Comparison of ENCODE assay signal across 1 cellular context in the genomic region with DNA sequence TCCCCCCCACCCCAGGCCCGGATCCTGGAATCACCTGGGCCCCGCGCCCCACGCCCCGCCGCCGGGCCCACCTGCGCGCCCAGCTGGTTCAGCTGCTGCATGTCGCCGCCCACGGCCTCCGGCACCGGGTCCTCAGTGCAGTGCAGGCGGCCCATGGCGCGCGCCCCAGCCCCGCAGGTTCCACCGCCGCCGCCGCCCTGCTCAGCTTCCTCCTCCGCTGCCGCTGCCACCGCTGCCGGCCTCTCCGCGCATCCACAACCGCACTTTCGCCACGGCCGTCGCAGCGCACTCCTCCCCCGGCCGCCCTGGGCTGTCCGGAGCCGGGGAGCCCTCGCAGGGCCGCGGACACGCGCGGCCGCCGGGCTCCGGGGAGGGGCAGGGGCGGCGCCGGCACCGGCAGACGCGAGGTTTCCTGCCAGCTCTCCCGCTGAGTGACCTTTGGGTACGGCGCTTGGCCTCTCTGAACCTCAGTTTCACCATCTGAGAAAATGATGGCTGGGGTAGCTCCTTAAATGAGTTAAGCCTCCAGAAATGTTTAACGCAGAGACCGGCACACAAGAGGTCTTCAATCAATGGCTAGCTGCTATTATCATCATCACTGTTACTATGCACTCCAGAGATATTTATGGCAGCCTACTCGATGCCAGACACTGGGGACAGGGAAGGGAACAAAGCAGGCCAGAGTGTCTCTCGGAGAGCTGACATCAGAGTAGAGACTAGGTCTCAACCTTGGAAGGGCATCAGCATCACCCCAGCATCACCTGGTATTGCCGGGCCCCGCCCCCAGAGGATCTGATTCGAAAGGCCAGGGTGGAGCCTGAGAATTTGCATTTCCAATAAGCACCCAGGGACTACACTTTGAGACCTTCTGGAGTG.
TF ChIP-seq lines count a peak whose summit lies in the region.

A gene (minus strand): TSS at position 231 of the 876 bp plus-strand sequence. CDS start 76 bp downstream, at position 155.

TF ChIP-seq in K562, 482 proteins besides CTCF, POLR2A, EP300 and RAD21 (continued from another document and continues in another):
- TF ChIP-seq KLF16 (IDR thresholded peaks at IDR 0.05): no peak
- TF ChIP-seq CHCHD3 (CRISPR knock-in tag; IDR thresholded peaks at IDR 0.05): no peak
- no peak for TF ChIP-seq NCOR1 (IDR thresholded peaks at IDR 0.05)
- no peak; the same call in 1 of the 2 replicates for TF ChIP-seq EGR1 (conservative IDR thresholded peaks at IDR 0.05)
- TF ChIP-seq ZNF785 (CRISPR knock-in tag; IDR thresholded peaks at IDR 0.05): no peak
- no peak for TF ChIP-seq ZNF764 (CRISPR knock-in tag; IDR thresholded peaks at IDR 0.05; ENCODE audit: low read depth)
- TF ChIP-seq ELF1 (tag; IDR thresholded peaks at IDR 0.05): no peak
- TF ChIP-seq MBD2 (IDR thresholded peaks at IDR 0.05; ENCODE audit: borderline replicate concordance, low read depth): no peak
- TF ChIP-seq, protein P1, sequence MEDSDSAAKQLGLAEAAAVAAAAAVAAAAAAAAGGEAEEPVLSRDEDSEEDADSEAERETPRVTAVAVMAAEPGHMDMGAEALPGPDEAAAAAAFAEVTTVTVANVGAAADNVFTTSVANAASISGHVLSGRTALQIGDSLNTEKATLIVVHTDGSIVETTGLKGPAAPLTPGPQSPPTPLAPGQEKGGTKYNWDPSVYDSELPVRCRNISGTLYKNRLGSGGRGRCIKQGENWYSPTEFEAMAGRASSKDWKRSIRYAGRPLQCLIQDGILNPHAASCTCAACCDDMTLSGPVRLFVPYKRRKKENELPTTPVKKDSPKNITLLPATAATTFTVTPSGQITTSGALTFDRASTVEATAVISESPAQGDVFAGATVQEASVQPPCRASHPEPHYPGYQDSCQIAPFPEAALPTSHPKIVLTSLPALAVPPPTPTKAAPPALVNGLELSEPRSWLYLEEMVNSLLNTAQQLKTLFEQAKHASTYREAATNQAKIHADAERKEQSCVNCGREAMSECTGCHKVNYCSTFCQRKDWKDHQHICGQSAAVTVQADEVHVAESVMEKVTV (CRISPR knock-in tag; IDR thresholded peaks at IDR 0.05): no peak
- peak; percentile 84 for TF ChIP-seq SMAD4 (CRISPR knock-in tag; conservative IDR thresholded peaks at IDR 0.05)
- TF ChIP-seq POLR2G (IDR thresholded peaks at IDR 0.05; ENCODE audit: low read depth, low read length): peak; percentile 86
- TF ChIP-seq KAT8 (IDR thresholded peaks at IDR 0.05; ENCODE audit: low read depth): no peak
- TF ChIP-seq, protein P2, sequence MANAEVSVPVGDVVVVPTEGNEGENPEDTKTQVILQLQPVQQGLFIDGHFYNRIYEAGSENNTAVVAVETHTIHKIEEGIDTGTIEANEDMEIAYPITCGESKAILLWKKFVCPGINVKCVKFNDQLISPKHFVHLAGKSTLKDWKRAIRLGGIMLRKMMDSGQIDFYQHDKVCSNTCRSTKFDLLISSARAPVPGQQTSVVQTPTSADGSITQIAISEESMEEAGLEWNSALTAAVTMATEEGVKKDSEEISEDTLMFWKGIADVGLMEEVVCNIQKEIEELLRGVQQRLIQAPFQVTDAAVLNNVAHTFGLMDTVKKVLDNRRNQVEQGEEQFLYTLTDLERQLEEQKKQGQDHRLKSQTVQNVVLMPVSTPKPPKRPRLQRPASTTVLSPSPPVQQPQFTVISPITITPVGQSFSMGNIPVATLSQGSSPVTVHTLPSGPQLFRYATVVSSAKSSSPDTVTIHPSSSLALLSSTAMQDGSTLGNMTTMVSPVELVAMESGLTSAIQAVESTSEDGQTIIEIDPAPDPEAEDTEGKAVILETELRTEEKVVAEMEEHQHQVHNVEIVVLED (CRISPR knock-in tag; IDR thresholded peaks at IDR 0.05): peak; percentile 66
- no peak for TF ChIP-seq ZNF79 (CRISPR knock-in tag; IDR thresholded peaks at IDR 0.05; ENCODE audit: low read depth)
- TF ChIP-seq, protein P3, sequence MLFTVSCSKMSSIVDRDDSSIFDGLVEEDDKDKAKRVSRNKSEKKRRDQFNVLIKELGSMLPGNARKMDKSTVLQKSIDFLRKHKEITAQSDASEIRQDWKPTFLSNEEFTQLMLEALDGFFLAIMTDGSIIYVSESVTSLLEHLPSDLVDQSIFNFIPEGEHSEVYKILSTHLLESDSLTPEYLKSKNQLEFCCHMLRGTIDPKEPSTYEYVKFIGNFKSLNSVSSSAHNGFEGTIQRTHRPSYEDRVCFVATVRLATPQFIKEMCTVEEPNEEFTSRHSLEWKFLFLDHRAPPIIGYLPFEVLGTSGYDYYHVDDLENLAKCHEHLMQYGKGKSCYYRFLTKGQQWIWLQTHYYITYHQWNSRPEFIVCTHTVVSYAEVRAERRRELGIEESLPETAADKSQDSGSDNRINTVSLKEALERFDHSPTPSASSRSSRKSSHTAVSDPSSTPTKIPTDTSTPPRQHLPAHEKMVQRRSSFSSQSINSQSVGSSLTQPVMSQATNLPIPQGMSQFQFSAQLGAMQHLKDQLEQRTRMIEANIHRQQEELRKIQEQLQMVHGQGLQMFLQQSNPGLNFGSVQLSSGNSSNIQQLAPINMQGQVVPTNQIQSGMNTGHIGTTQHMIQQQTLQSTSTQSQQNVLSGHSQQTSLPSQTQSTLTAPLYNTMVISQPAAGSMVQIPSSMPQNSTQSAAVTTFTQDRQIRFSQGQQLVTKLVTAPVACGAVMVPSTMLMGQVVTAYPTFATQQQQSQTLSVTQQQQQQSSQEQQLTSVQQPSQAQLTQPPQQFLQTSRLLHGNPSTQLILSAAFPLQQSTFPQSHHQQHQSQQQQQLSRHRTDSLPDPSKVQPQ (CRISPR knock-in tag; IDR thresholded peaks at IDR 0.05; ENCODE audit: borderline replicate concordance): no peak
- no peak for TF ChIP-seq KAT7 (CRISPR knock-in tag; IDR thresholded peaks at IDR 0.05; ENCODE audit: borderline replicate concordance)
- no peak for TF ChIP-seq ZNF384 (IDR thresholded peaks at IDR 0.05; ENCODE audit: low read depth, low read length)
- TF ChIP-seq KLF10 (CRISPR knock-in tag; IDR thresholded peaks at IDR 0.05): no peak
- TF ChIP-seq NFATC3 (IDR thresholded peaks at IDR 0.05): no peak
- TF ChIP-seq, protein P4, sequence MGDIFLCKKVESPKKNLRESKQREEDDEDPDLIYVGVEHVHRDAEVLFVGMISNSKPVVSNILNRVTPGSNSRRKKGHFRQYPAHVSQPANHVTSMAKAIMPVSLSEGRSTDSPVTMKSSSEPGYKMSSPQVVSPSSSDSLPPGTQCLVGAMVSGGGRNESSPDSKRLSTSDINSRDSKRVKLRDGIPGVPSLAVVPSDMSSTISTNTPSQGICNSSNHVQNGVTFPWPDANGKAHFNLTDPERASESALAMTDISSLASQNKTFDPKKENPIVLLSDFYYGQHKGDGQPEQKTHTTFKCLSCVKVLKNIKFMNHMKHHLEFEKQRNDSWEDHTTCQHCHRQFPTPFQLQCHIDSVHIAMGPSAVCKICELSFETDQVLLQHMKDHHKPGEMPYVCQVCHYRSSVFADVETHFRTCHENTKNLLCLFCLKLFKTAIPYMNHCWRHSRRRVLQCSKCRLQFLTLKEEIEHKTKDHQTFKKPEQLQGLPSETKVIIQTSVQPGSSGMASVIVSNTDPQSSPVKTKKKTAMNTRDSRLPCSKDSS (IDR thresholded peaks at IDR 0.05; ENCODE audit: low read depth, partially characterized antibody): no peak
- TF ChIP-seq MTA3 (IDR thresholded peaks at IDR 0.05; ENCODE audit: borderline replicate concordance): peak; percentile 78
- no peak for TF ChIP-seq ZNF134 (CRISPR knock-in tag; conservative IDR thresholded peaks at IDR 0.05)
- TF ChIP-seq MEF2D (tag; conservative IDR thresholded peaks at IDR 0.05; ENCODE audit: low read depth): no peak
- TF ChIP-seq, protein P5, sequence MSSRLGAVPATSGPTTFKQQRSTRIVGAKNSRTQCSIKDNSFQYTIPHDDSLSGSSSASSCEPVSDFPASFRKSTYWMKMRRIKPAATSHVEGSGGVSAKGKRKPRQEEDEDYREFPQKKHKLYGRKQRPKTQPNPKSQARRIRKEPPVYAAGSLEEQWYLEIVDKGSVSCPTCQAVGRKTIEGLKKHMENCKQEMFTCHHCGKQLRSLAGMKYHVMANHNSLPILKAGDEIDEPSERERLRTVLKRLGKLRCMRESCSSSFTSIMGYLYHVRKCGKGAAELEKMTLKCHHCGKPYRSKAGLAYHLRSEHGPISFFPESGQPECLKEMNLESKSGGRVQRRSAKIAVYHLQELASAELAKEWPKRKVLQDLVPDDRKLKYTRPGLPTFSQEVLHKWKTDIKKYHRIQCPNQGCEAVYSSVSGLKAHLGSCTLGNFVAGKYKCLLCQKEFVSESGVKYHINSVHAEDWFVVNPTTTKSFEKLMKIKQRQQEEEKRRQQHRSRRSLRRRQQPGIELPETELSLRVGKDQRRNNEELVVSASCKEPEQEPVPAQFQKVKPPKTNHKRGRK (tag; IDR thresholded peaks at IDR 0.05): no peak
- TF ChIP-seq, protein P6, sequence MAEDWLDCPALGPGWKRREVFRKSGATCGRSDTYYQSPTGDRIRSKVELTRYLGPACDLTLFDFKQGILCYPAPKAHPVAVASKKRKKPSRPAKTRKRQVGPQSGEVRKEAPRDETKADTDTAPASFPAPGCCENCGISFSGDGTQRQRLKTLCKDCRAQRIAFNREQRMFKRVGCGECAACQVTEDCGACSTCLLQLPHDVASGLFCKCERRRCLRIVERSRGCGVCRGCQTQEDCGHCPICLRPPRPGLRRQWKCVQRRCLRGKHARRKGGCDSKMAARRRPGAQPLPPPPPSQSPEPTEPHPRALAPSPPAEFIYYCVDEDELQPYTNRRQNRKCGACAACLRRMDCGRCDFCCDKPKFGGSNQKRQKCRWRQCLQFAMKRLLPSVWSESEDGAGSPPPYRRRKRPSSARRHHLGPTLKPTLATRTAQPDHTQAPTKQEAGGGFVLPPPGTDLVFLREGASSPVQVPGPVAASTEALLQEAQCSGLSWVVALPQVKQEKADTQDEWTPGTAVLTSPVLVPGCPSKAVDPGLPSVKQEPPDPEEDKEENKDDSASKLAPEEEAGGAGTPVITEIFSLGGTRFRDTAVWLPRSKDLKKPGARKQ (CRISPR knock-in tag; IDR thresholded peaks at IDR 0.05): no peak
- peak; percentile 60 for TF ChIP-seq ZNF175 (CRISPR knock-in tag; IDR thresholded peaks at IDR 0.05; ENCODE audit: low read depth)
- TF ChIP-seq, protein P7, sequence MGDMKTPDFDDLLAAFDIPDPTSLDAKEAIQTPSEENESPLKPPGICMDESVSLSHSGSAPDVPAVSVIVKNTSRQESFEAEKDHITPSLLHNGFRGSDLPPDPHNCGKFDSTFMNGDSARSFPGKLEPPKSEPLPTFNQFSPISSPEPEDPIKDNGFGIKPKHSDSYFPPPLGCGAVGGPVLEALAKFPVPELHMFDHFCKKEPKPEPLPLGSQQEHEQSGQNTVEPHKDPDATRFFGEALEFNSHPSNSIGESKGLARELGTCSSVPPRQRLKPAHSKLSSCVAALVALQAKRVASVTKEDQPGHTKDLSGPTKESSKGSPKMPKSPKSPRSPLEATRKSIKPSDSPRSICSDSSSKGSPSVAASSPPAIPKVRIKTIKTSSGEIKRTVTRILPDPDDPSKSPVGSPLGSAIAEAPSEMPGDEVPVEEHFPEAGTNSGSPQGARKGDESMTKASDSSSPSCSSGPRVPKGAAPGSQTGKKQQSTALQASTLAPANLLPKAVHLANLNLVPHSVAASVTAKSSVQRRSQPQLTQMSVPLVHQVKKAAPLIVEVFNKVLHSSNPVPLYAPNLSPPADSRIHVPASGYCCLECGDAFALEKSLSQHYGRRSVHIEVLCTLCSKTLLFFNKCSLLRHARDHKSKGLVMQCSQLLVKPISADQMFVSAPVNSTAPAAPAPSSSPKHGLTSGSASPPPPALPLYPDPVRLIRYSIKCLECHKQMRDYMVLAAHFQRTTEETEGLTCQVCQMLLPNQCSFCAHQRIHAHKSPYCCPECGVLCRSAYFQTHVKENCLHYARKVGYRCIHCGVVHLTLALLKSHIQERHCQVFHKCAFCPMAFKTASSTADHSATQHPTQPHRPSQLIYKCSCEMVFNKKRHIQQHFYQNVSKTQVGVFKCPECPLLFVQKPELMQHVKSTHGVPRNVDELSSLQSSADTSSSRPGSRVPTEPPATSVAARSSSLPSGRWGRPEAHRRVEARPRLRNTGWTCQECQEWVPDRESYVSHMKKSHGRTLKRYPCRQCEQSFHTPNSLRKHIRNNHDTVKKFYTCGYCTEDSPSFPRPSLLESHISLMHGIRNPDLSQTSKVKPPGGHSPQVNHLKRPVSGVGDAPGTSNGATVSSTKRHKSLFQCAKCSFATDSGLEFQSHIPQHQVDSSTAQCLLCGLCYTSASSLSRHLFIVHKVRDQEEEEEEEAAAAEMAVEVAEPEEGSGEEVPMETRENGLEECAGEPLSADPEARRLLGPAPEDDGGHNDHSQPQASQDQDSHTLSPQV (IDR thresholded peaks at IDR 0.05): peak; percentile 80
- TF ChIP-seq PHF8 (IDR thresholded peaks at IDR 0.05; ENCODE audit: borderline replicate concordance, low read length): peak; percentile 72; the same call in 1 of the 2 replicates
- TF ChIP-seq, protein P8, sequence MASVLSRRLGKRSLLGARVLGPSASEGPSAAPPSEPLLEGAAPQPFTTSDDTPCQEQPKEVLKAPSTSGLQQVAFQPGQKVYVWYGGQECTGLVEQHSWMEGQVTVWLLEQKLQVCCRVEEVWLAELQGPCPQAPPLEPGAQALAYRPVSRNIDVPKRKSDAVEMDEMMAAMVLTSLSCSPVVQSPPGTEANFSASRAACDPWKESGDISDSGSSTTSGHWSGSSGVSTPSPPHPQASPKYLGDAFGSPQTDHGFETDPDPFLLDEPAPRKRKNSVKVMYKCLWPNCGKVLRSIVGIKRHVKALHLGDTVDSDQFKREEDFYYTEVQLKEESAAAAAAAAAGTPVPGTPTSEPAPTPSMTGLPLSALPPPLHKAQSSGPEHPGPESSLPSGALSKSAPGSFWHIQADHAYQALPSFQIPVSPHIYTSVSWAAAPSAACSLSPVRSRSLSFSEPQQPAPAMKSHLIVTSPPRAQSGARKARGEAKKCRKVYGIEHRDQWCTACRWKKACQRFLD (CRISPR knock-in tag; IDR thresholded peaks at IDR 0.05): peak; percentile 42; the same call in 1 of the 2 replicates
- TF ChIP-seq GABPA (tag; conservative IDR thresholded peaks at IDR 0.05; ENCODE audit: low read depth): peak; percentile 45
- no peak for TF ChIP-seq FOXK2 (conservative IDR thresholded peaks at IDR 0.05 in 1 of 2, IDR thresholded peaks at IDR 0.05 in 1 of 2; ENCODE audit: low read depth in 2 of 2)
- TF ChIP-seq ZNF551 (CRISPR knock-in tag; IDR thresholded peaks at IDR 0.05): no peak
- TF ChIP-seq, protein P9, sequence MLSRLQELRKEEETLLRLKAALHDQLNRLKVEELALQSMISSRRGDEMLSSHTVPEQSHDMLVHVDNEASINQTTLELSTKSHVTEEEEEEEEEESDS (CRISPR knock-in tag; IDR thresholded peaks at IDR 0.05): no peak
- no peak for TF ChIP-seq TFAM (CRISPR knock-in tag; conservative IDR thresholded peaks at IDR 0.05)
- TF ChIP-seq CREBBP (IDR thresholded peaks at IDR 0.05; ENCODE audit: low read depth, low read length): no peak
- TF ChIP-seq TARDBP (IDR thresholded peaks at IDR 0.05): peak; percentile 88; the same call in 1 of the 2 replicates
- TF ChIP-seq ETV1 (tag; conservative IDR thresholded peaks at IDR 0.05; ENCODE audit: low read depth): no peak
- TF ChIP-seq KHSRP (IDR thresholded peaks at IDR 0.05): no peak
- TF ChIP-seq MTF1 (CRISPR knock-in tag; IDR thresholded peaks at IDR 0.05; ENCODE audit: borderline replicate concordance): no peak
- no peak for TF ChIP-seq ZNF717 (CRISPR knock-in tag; IDR thresholded peaks at IDR 0.05)
- TF ChIP-seq, protein P10, sequence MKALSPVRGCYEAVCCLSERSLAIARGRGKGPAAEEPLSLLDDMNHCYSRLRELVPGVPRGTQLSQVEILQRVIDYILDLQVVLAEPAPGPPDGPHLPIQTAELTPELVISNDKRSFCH (CRISPR knock-in tag; IDR thresholded peaks at IDR 0.05): no peak
- TF ChIP-seq, protein P10 (tag; IDR thresholded peaks at IDR 0.05): peak; percentile 89
- no peak for TF ChIP-seq SNRNP70 (optimal IDR thresholded peaks at IDR 0.05; ENCODE audit: low read depth, low read length)
- no peak for TF ChIP-seq ATF1 (CRISPR knock-in tag; IDR thresholded peaks at IDR 0.05)
- TF ChIP-seq ATF1 (tag; IDR thresholded peaks at IDR 0.05): 0 out of 2 replicates have a peak, but pooled peaks have one; percentile 40
- no peak for TF ChIP-seq ZNF224 (CRISPR knock-in tag; IDR thresholded peaks at IDR 0.05)
